In genomic region chr9:85130260-85130659, GRCh38 we compare ENCODE assay signal across 29 cellular contexts.
"Had no signal": no experiment of that assay in that cellular context is flagged by ENCODE, and none has a peak within 500 bp of the region (broad histone marks: within the 10 kb centered on the region; RNA-seq: fewer than 3 reads in every experiment).

No MANE protein-coding gene starts in this region.

- H3K4me1 ChIP-seq: adrenal gland, ascending aorta, breast epithelium, esophagus muscularis mucosa, foreskin keratinocyte, gastrocnemius medialis, heart left ventricle had no signal

- H3K9me3 ChIP-seq: adrenal gland, ascending aorta, breast epithelium, esophagus muscularis mucosa, gastrocnemius medialis had no signal

- ATAC-seq: activated CD4-positive, alpha-beta T cell treated with anti-CD3 and anti-CD28 coated beads for 36 hours; activated CD8-positive, alpha-beta memory T cell treated with anti-CD3 and anti-CD28 coated beads, Interleukin-2, amount 10 ng/mL, durations not matched to agents 7 days and 5 days; activated CD8-positive, alpha-beta T cell treated with anti-CD3 and anti-CD28 coated beads, Interleukin-2, amount 10 ng/mL, durations not matched to agents 7 days and 5 days; activated naive CD8-positive, alpha-beta T cell treated with anti-CD3 and anti-CD28 coated beads, Interleukin-2, amount 50 U/mL, for 24 hours; foreskin keratinocyte; gastrocnemius medialis; heart left ventricle had no signal

- H3K27me3 ChIP-seq: adrenal gland, ascending aorta, breast epithelium, cardiac muscle cell, esophagus muscularis mucosa, foreskin keratinocyte, gastrocnemius medialis had no signal

- DNase-seq: activated CD4-positive, alpha-beta memory T cell treated with anti-CD3 and anti-CD28 coated beads for 36 hours; activated CD4-positive, alpha-beta T cell treated with anti-CD3 and anti-CD28 coated beads for 36 hours; activated CD4-positive, alpha-beta T cell treated with anti-CD3 and anti-CD28 coated beads, Interleukin-2, amount 10 ng/mL, durations not matched to agents 24 days and 14 days; activated CD4-positive, CD25-positive, alpha-beta regulatory T cell; activated CD4-positive, CD25-positive, alpha-beta regulatory T cell treated with anti-CD3 and anti-CD28 coated beads, Interleukin-2, amount 50 U/mL, for 72 hours; activated CD8-positive, alpha-beta memory T cell treated with anti-CD3 and anti-CD28 coated beads, Interleukin-2, amount 10 ng/mL, durations not matched to agents 7 days and 5 days; activated CD8-positive, alpha-beta memory T cell treated with anti-CD3 and anti-CD28 coated beads, Interleukin-2, amount 50 U/mL, for 4 hours; activated CD8-positive, alpha-beta T cell treated with anti-CD3 and anti-CD28 coated beads, Interleukin-2, amount 10 ng/mL, durations not matched to agents 7 days and 5 days; activated effector memory CD4-positive, alpha-beta T cell treated with anti-CD3 and anti-CD28 coated beads, Interleukin-2, amount 50 U/mL, for 16 hours; activated naive CD4-positive, alpha-beta T cell treated with anti-CD3 and anti-CD28 coated beads for 36 hours; activated naive CD8-positive, alpha-beta T cell treated with anti-CD3 and anti-CD28 coated beads for 36 hours; activated naive CD8-positive, alpha-beta T cell treated with anti-CD3 and anti-CD28 coated beads, Interleukin-2, amount 50 U/mL, for 24 hours; activated T-cell treated with anti-CD3 and anti-CD28 coated beads, Interleukin-2, amount 50 U/mL, for 1 hour; activated T-cell treated with anti-CD3 and anti-CD28 coated beads, Interleukin-2, amount 50 U/mL, for 48 hours; adrenal gland; central memory CD4-positive, alpha-beta T cell; cerebellar nuclear complex; cortex of kidney; effector CD8-positive, alpha-beta T cell; foreskin keratinocyte; gastrocnemius medialis; glutamatergic neuron; heart left ventricle; hypothalamus; T-helper 2 cell had no signal

- H3K27ac ChIP-seq: adrenal gland, ascending aorta, breast epithelium, cardiac muscle cell, esophagus muscularis mucosa, foreskin keratinocyte, gastrocnemius medialis, heart left ventricle had no signal

- H3K4me3 ChIP-seq: adrenal gland, ascending aorta, breast epithelium, cardiac muscle cell, esophagus muscularis mucosa, gastrocnemius medialis, heart left ventricle had no signal

- H3K36me3 ChIP-seq: adrenal gland, ascending aorta, breast epithelium, cardiac muscle cell, esophagus muscularis mucosa, gastrocnemius medialis, heart left ventricle had no signal
